Comparison of ENCODE assay signal across 18 cellular contexts in genomic region chr3:124628865-124629264, GRCh38.
"Had no signal": no experiment of that assay in that cellular context is flagged by ENCODE, and none has a peak within 500 bp of the region (broad histone marks: within the 10 kb centered on the region; RNA-seq: fewer than 3 reads in every experiment).

No MANE protein-coding gene starts in this region.

- H3K9me3 Mint-ChIP-seq: natural killer cell treated with Interleukin-12 subunit alpha and Interleukin-12 subunit beta and Interleukin-15 and Interleukin-18, amount 100 ng/mL, for 72 hours; stimulated activated naive B cell treated with anti-CD40 and anti-IgM and Interleukin-4, amounts not matched to agents 10 μg/mL and 1 μg/mL and 100 μg/mL, for 72 hours had no signal

- H3K4me3 ChIP-seq: dorsolateral prefrontal cortex, pancreas, suprapubic skin, thyroid gland, upper lobe of right lung, vagina had no signal

- H3K27me3 ChIP-seq: dorsolateral prefrontal cortex, pancreas, suprapubic skin, thyroid gland, upper lobe of right lung, vagina had no signal

- H3K36me3 ChIP-seq: pancreas, suprapubic skin, thyroid gland, upper lobe of right lung, vagina had no signal

- H3K27me3 Mint-ChIP-seq: progenitor cell of endocrine pancreas had no signal

- H3K9me3 ChIP-seq: pancreas, suprapubic skin, thyroid gland, upper lobe of right lung, vagina had no signal

- H3K27ac Mint-ChIP-seq: natural killer cell treated with Interleukin-12 subunit alpha and Interleukin-12 subunit beta and Interleukin-15 and Interleukin-18, amount 100 ng/mL, for 72 hours; stimulated activated naive B cell treated with anti-CD40 and anti-IgM and Interleukin-4, amounts not matched to agents 10 μg/mL and 1 μg/mL and 100 μg/mL, for 72 hours had no signal

- H3K36me3 Mint-ChIP-seq: natural killer cell treated with Interleukin-12 subunit alpha and Interleukin-12 subunit beta and Interleukin-15 and Interleukin-18, amount 100 ng/mL, for 72 hours; stimulated activated naive B cell treated with anti-CD40 and anti-IgM and Interleukin-4, amounts not matched to agents 10 μg/mL and 1 μg/mL and 100 μg/mL, for 72 hours had no signal

- H3K4me3 Mint-ChIP-seq: natural killer cell treated with Interleukin-12 subunit alpha and Interleukin-12 subunit beta and Interleukin-15 and Interleukin-18, amount 100 ng/mL, for 72 hours; stimulated activated naive B cell treated with anti-CD40 and anti-IgM and Interleukin-4, amounts not matched to agents 10 μg/mL and 1 μg/mL and 100 μg/mL, for 72 hours had no signal

- H3K4me1 ChIP-seq: suprapubic skin, thyroid gland, upper lobe of right lung, vagina had no signal

- ATAC-seq: natural killer cell treated with Interleukin-12 subunit alpha and Interleukin-12 subunit beta and Interleukin-15 and Interleukin-18, amount 100 ng/mL, for 72 hours; right cardiac atrium; upper lobe of right lung had no signal

- DNase-seq: cortex of kidney; dorsolateral prefrontal cortex; effector CD8-positive, alpha-beta T cell; foreskin melanocyte; head of caudate nucleus; hippocampal formation; mammary epithelial cell; occipital lobe; pancreas; right cardiac atrium; stimulated activated CD4-positive, alpha-beta T cell treated with anti-CD3 and anti-CD28 coated beads, Interleukin-4, amount 100 ng/mL, for 1 hour; stimulated activated naive B cell treated with anti-CD40 and anti-IgM and Interleukin-4, amounts not matched to agents 10 μg/mL and 1 μg/mL and 100 μg/mL, for 72 hours; thyroid gland; upper lobe of right lung had no signal

- H3K27ac ChIP-seq: dorsolateral prefrontal cortex, suprapubic skin, thyroid gland, upper lobe of right lung, vagina had no signal
